ENCODE assay signal across 8 cellular contexts in genomic region chr11:27934830-27935145, GRCh38.
A peak's percentile ranks its signal among the peaks of the same experiment; 100 is the strongest.
DNase-seq lines count a peak whose midpoint lies in the region; ATAC-seq and TF ChIP-seq lines count a peak whose summit lies in the region.

No MANE protein-coding gene starts in this region.

- H3K27ac ChIP-seq in RWPE1: peak overlapping the region; percentile 79; the same call in 1 of the 2 replicates

- peak; percentile 94 for DNase-seq in GM04503 (ENCODE audit: low read depth)
- peak; percentile 88 for DNase-seq in RWPE1 (ENCODE audit: low spot score)
- DNase-seq in fibroblast of mammary gland (ENCODE audit: low read depth): peak; percentile 93
- DNase-seq in retinal pigment epithelial cell (ENCODE audit: low read depth): peak; percentile 90
- no peak for DNase-seq in Right ventricle myocardium superior
- no peak for DNase-seq in medulla oblongata (ENCODE audit: extremely low spot score)
- DNase-seq in DMS114 treated with DMSO at 0.1 percent for 48 hours (lab: John Stamatoyannopoulos, UW; ENCODE audit: unreplicated experiment): no peak
- DNase-seq in NCI-H748 (lab: John Stamatoyannopoulos, UW; ENCODE audit: unreplicated experiment): no peak

- TF ChIP-seq CTCF in RWPE1 (conservative IDR thresholded peaks at IDR 0.05; ENCODE audit: low read depth): no peak
- no peak for TF ChIP-seq CTCF in fibroblast of mammary gland (conservative IDR thresholded peaks at IDR 0.05; ENCODE audit: control insufficient read depth, insufficient read depth, low read depth, low read length)
- no peak for TF ChIP-seq CTCF in retinal pigment epithelial cell (conservative IDR thresholded peaks at IDR 0.05; ENCODE audit: low read depth, low read length)

- CTCF ChIA-PET in RWPE1 (lab: Yijun Ruan, JAX): interaction anchor here (0.7 kb wide), 1 partner anchor 111 kb away, joined by 3 read pairs; no protein-coding TSS in a partner anchor

- intact Hi-C loops in Right ventricle myocardium superior (cut with DNase I): no loop called here

- ATAC-seq in Right ventricle myocardium superior (ENCODE audit: poor library complexity): no peak

- H3K4me3 ChIP-seq in fibroblast of mammary gland (ENCODE audit: control insufficient read depth, low read depth, low read length) (no peak overlapping the region), retinal pigment epithelial cell (ENCODE audit: low read length) (no peak overlapping the region)

- POLR2A ChIA-PET in RWPE1 (lab: Yijun Ruan, JAX; ENCODE audit: low non-redundant PET): no interaction called here

Comparison
In these comparisons a context has a peak if more than half of its experiments do, and no peak if none do; other contexts are left out.
1. DNase-seq: peak in GM04503 (single experiment), RWPE1 (single experiment), fibroblast of mammary gland (single experiment) and retinal pigment epithelial cell (single experiment); none in Right ventricle myocardium superior (single experiment), medulla oblongata (single experiment), DMS114 treated with DMSO at 0.1 percent for 48 hours (single experiment) and NCI-H748 (single experiment).